ENCODE assay signal across 16 cellular contexts in genomic region chr1:30376054-30376453, GRCh38.
DNase-seq lines count a peak whose midpoint lies in the region; ATAC-seq, FAIRE-seq and TF ChIP-seq lines count a peak whose summit lies in the region.
"Had no signal": no experiment of that assay in that cellular context is flagged by ENCODE, and none has a peak within 500 bp of the region (broad histone marks: within the 10 kb centered on the region; RNA-seq: fewer than 3 reads in every experiment).

No MANE protein-coding gene starts in this region.

- peaks cover 31 to 82% (median 72%) of the 10 kb centered on the region in 10 experiments for H3K4me1 ChIP-seq in BLaER1 treated with 17β-estradiol and CSF1 and Interleukin-3, amounts not matched to agents 10 nM and 100 nM
- H3K4me1 ChIP-seq in upper lobe of right lung (peaks cover 6% of the 10 kb centered on the region), pancreas (no peaks in the 10 kb centered on the region)
- H3K4me1 ChIP-seq in effector memory CD4-positive, alpha-beta T cell (ENCODE audit: control insufficient read depth, insufficient read depth, low read length, poor library complexity, severe bottlenecking): no peaks in the 10 kb centered on the region
- H3K4me1 ChIP-seq: HAP-1 had no signal

- H4K20me1 ChIP-seq in BLaER1 treated with 17β-estradiol and CSF1 and Interleukin-3, amounts not matched to agents 10 nM and 100 nM: peaks cover 0 to 20% (median 0%) of the 10 kb centered on the region in 11 experiments; a peak in 3 of 22 replicates

- intact Hi-C loops in upper lobe of right lung (cut with DNase I) (loop anchor here (10.0 kb wide), 1 partner anchor 1131 kb away; no protein-coding TSS in a partner anchor), pancreas (cut with DNase I) (loop anchor here in 1 of 3 donors (10.0 kb wide), 1 partner anchor 1141 kb away; the partner anchor contains the start of genes MECR and PTPRU)

- DNase-seq in ecto neural progenitor cell (ENCODE audit: low spot score) (peak; percentile 20), mesenteric fat pad (ENCODE audit: low spot score) (peak; percentile 65), upper lobe of right lung (peak; percentile 41), DMS153 treated with DMSO at 0.1 percent for 48 hours (lab: John Stamatoyannopoulos, UW; ENCODE audit: unreplicated experiment) (no peak), pancreas (no peak)
- DNase-seq in effector memory CD4-positive, alpha-beta T cell: no peak
- DNase-seq: CD4-positive, alpha-beta memory T cell; GF-D8 had no signal

- no peak overlapping the region for H3K9ac ChIP-seq in BLaER1 treated with 17β-estradiol and CSF1 and Interleukin-3, amounts not matched to agents 10 nM and 100 nM

- no peaks in the 10 kb centered on the region for H3K36me3 ChIP-seq in BLaER1 treated with 17β-estradiol and CSF1 and Interleukin-3, amounts not matched to agents 10 nM and 100 nM
- H3K36me3 ChIP-seq in upper lobe of right lung (no peaks in the 10 kb centered on the region), pancreas (no peaks in the 10 kb centered on the region)
- H3K36me3 ChIP-seq in effector memory CD4-positive, alpha-beta T cell (ENCODE audit: control insufficient read depth, insufficient read depth, low read length): no peaks in the 10 kb centered on the region
- H3K36me3 ChIP-seq: HAP-1 had no signal

- ATAC-seq in upper lobe of right lung: no peak
- ATAC-seq in GM21423 (IDR thresholded peaks at IDR 0.05; ENCODE audit: unreplicated experiment): no peak
- no peak for ATAC-seq in pancreas
- ATAC-seq: HepG2 had no signal

- WGBS in pancreas, 2 donors: 19 to 30% methylated on average over 3 of the region's 3 CpGs

- no peak overlapping the region for H3K4me3 ChIP-seq in BLaER1 treated with 17β-estradiol and CSF1 and Interleukin-3, amounts not matched to agents 10 nM and 100 nM
- H3K4me3 ChIP-seq in upper lobe of right lung (no peak overlapping the region), pancreas (no peak overlapping the region)
- H3K4me3 ChIP-seq in effector memory CD4-positive, alpha-beta T cell (ENCODE audit: insufficient read depth, low read depth, low read length, poor library complexity, severe bottlenecking): no peak overlapping the region
- H3K4me3 ChIP-seq: HAP-1 had no signal

- no peaks in the 10 kb centered on the region for H3K9me3 ChIP-seq in BLaER1 treated with 17β-estradiol and CSF1 and Interleukin-3, amounts not matched to agents 10 nM and 100 nM (replicated peaks in 1 of 11)
- H3K9me3 ChIP-seq in upper lobe of right lung (no peaks in the 10 kb centered on the region), pancreas (no peaks in the 10 kb centered on the region)
- no peaks in the 10 kb centered on the region for H3K9me3 ChIP-seq in effector memory CD4-positive, alpha-beta T cell (ENCODE audit: control insufficient read depth, low read length)
- H3K9me3 ChIP-seq: HAP-1 had no signal

- H3K4me2 ChIP-seq in BLaER1 treated with 17β-estradiol and CSF1 and Interleukin-3, amounts not matched to agents 10 nM and 100 nM: peak overlapping the region in 8 of 11 experiments; percentile 3 to 96 (median 86); a peak in 13 of 22 replicates

- peaks cover 8 to 24% (median 16%) of the 10 kb centered on the region in 11 experiments; a peak in 19 of 22 replicates for H3K27me3 ChIP-seq in BLaER1 treated with 17β-estradiol and CSF1 and Interleukin-3, amounts not matched to agents 10 nM and 100 nM
- H3K27me3 ChIP-seq in upper lobe of right lung (peaks cover 22% of the 10 kb centered on the region), pancreas (no peaks in the 10 kb centered on the region)
- H3K27me3 ChIP-seq in effector memory CD4-positive, alpha-beta T cell (replicated peaks; ENCODE audit: control insufficient read depth, insufficient read depth, low read length, poor library complexity, severe bottlenecking): no peaks in the 10 kb centered on the region

- FAIRE-seq in pancreas (lab: Jason Lieb, UNC): no peak
- FAIRE-seq: GM18507, H1, HepG2, HTR-8/SVneo had no signal

- TF ChIP-seq CTCF in upper lobe of right lung (IDR thresholded peaks at IDR 0.05) (no peak), pancreas (IDR thresholded peaks at IDR 0.05) (no peak)

- no peak overlapping the region for H3K27ac ChIP-seq in BLaER1 treated with 17β-estradiol and CSF1 and Interleukin-3, amounts not matched to agents 10 nM and 100 nM
- H3K27ac ChIP-seq in upper lobe of right lung (no peak overlapping the region), pancreas (no peak overlapping the region)
- no peak overlapping the region for H3K27ac ChIP-seq in effector memory CD4-positive, alpha-beta T cell (ENCODE audit: insufficient read depth, low read length, poor library complexity, severe bottlenecking)
- H3K27ac ChIP-seq: C4-2B had no signal

Comparison
In these comparisons a context has a peak if more than half of its experiments do, and no peak if none do; other contexts are left out.
1. DNase-seq: peak in ecto neural progenitor cell (single experiment), mesenteric fat pad (single experiment) and upper lobe of right lung (single experiment); none in effector memory CD4-positive, alpha-beta T cell (0 of 3), DMS153 treated with DMSO at 0.1 percent for 48 hours (single experiment) and pancreas (0 of 6).